ENCODE assay signal across 15 cellular contexts in the genomic region with DNA sequence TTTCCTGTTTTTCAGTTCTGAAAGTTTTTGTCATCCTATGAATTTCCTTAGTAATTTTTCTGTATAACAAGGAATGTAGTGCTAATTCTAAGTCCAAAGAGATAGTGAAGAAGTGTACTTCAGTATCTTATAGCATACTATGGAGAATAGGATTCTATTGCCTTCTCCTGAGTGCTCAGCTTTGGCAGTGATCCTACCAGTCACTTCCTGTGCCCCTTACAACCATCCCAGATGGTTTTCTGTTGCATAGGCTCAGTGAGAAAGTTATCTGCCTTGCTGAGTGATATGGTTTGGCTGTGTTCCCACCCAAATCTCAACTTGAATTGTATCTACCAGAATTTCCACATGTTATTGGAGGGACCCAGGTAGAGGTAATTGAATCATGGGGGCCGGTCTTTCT. TPM values are rescaled to one million over a fixed set of nuclear protein-coding genes. Genes with fewer than 3 reads are reported as not detected.
"Had no signal": no experiment of that assay in that cellular context is flagged by ENCODE, and none has a peak within 500 bp of the region (broad histone marks: within the 10 kb centered on the region; RNA-seq: fewer than 3 reads in every experiment).

No MANE protein-coding gene starts in this region.

RNA-seq across cellular contexts. Expression of a gene that starts 0.6 kb away (rescaled TPM):
- total RNA-seq: natural killer cell, occipital lobe, osteoblast, ovary, posterior vena cava, pulmonary artery endothelial cell, right atrium auricular region, sciatic nerve, spleen, transverse colon, upper lobe of right lung, urinary bladder, uterus had no signal
- polyA plus RNA-seq: neural cell, urinary bladder had no signal

RNA-seq across cellular contexts. Expression of a gene that starts 17.0 kb away (rescaled TPM):
- total RNA-seq: natural killer cell, occipital lobe, osteoblast, posterior vena cava, pulmonary artery endothelial cell, right atrium auricular region, sciatic nerve, spleen, transverse colon, upper lobe of right lung, uterus had no signal
- polyA plus RNA-seq: neural cell, urinary bladder had no signal

RNA-seq across cellular contexts. Expression of a gene that starts 57.6 kb away (rescaled TPM):
- total RNA-seq: natural killer cell, occipital lobe, osteoblast, posterior vena cava, pulmonary artery endothelial cell, right atrium auricular region, sciatic nerve, spleen, testis, upper lobe of right lung, uterus had no signal
- polyA plus RNA-seq: neural cell, ovary, urinary bladder had no signal

RNA-seq across cellular contexts. Expression of a gene that starts 58.1 kb away (rescaled TPM):
- total RNA-seq: natural killer cell, occipital lobe, osteoblast, ovary, posterior vena cava, pulmonary artery endothelial cell, right atrium auricular region, sciatic nerve, spleen, transverse colon, upper lobe of right lung, uterus had no signal
- polyA plus RNA-seq: neural cell, ovary, spleen, urinary bladder had no signal
